ENCODE assay signal across 11 cellular contexts in the genomic region with DNA sequence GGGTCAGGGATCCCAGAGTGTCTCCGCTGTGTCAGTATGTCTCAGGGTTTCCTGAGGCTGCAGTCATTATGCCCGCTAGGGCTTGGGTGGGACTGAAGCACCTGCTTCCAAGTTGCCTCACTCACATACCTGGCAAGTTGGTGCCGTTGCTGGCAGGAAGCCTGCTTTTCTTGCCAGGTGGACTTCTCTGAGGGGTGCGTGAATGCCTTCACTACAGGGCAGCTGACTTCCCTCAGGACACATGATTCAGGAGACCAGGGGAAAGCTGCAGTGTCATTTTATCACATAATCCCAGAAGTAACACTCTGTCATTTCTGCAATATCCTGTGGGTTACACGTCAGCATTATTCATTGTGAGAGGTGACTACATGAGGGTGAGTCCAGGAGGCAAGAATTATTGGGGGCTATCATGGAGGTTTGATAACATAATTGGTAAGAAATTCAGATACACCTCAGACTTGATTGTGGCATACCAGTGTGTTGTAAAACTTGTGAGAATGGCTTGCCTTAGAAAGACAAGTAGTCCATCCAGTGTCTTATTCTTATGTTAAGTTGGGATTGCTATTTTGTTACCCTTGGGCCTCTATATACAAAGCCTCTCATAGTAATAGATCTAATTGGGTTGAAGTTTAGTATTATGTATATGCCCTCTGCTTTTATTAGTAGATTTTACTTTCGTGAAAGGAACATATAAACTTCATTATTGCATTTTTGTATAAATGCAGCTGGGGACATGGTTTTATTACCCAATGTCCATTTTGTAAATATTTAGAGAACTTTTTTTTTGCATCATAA. TPM values are rescaled to one million over a fixed set of nuclear protein-coding genes. Genes with fewer than 3 reads are reported as not detected.
DNase-seq lines count a peak whose midpoint lies in the region; ATAC-seq and TF ChIP-seq lines count a peak whose summit lies in the region.
"Had no signal": no experiment of that assay in that cellular context is flagged by ENCODE, and none has a peak within 500 bp of the region (broad histone marks: within the 10 kb centered on the region; RNA-seq: fewer than 3 reads in every experiment).

No MANE protein-coding gene starts in this region.

- ATAC-seq in stimulated activated effector memory CD8-positive, alpha-beta T cell treated with anti-CD3 and anti-CD28 coated beads, Interleukin-12 subunit alpha, Interleukin-12 subunit beta, amount 100 ng/mL, for 72 hours: peak; percentile 92
- ATAC-seq in GM21423 (IDR thresholded peaks at IDR 0.05; ENCODE audit: unreplicated experiment): no peak

- no peaks in the 10 kb centered on the region for H3K9me3 ChIP-seq in endodermal cell (ENCODE audit: control insufficient read depth, low read length)

- no peak for TF ChIP-seq CTCF in endodermal cell (conservative IDR thresholded peaks at IDR 0.05)

- H3K9me3 Mint-ChIP-seq in endodermal cell: no peaks in the 10 kb centered on the region
- H3K9me3 Mint-ChIP-seq in stimulated activated effector memory CD8-positive, alpha-beta T cell treated with anti-CD3 and anti-CD28 coated beads, Interleukin-12 subunit alpha, Interleukin-12 subunit beta, amount 100 ng/mL, for 72 hours: no peaks in the 10 kb centered on the region
- H3K9me3 Mint-ChIP-seq: activated T-helper 2 cell treated with anti-CD3 and anti-CD28 coated beads, Interferon-gamma antibody, Interleukin-2, Interleukin-4, amounts not matched to agents 10 μg/mL and 5 μg/mL and 100 μg/mL, durations not matched to agents 14 hours and 24 hours and 36 hours had no signal

- peak overlapping the region; percentile 41 for H3K27ac Mint-ChIP-seq in endodermal cell
- H3K27ac Mint-ChIP-seq in stimulated activated effector memory CD8-positive, alpha-beta T cell treated with anti-CD3 and anti-CD28 coated beads, Interleukin-12 subunit alpha, Interleukin-12 subunit beta, amount 100 ng/mL, for 72 hours: no peak overlapping the region
- H3K27ac Mint-ChIP-seq: activated T-helper 2 cell treated with anti-CD3 and anti-CD28 coated beads, Interferon-gamma antibody, Interleukin-2, Interleukin-4, amounts not matched to agents 10 μg/mL and 5 μg/mL and 100 μg/mL, durations not matched to agents 14 hours and 24 hours and 36 hours had no signal

- H3K27ac ChIP-seq in endodermal cell (ENCODE audit: low read depth, low read length): no peak overlapping the region
- H3K27ac ChIP-seq: coronary artery had no signal

- no peak overlapping the region for H3K4me3 ChIP-seq in endodermal cell (ENCODE audit: low read length)
- H3K4me3 ChIP-seq: coronary artery had no signal

- no peaks in the 10 kb centered on the region for H3K27me3 Mint-ChIP-seq in endodermal cell (ENCODE audit: insufficient read depth)

- peaks cover 6% of the 10 kb centered on the region for H3K36me3 ChIP-seq in endodermal cell (ENCODE audit: control insufficient read depth, insufficient read depth, low read length)

- H3K4me1 ChIP-seq in endodermal cell (ENCODE audit: control insufficient read depth, insufficient read depth, low read length): no peaks in the 10 kb centered on the region

- WGBS in endodermal cell (ENCODE audit: insufficient coverage in 1 of 2, insufficient read length in 1 of 2), 2 experiments: 81 to 100% methylated on average over 3 to 6 of the region's 6 CpGs

- H3K9ac ChIP-seq in endodermal cell (ENCODE audit: extremely low read depth, low read length, poor library complexity, severe bottlenecking): no peak overlapping the region

- H3K4me1 Mint-ChIP-seq in endodermal cell: peaks cover 3% of the 10 kb centered on the region
- peaks cover 19% of the 10 kb centered on the region for H3K4me1 Mint-ChIP-seq in stimulated activated effector memory CD8-positive, alpha-beta T cell treated with anti-CD3 and anti-CD28 coated beads, Interleukin-12 subunit alpha, Interleukin-12 subunit beta, amount 100 ng/mL, for 72 hours

- no peak overlapping the region for H3K4me3 Mint-ChIP-seq in endodermal cell
- no peak overlapping the region for H3K4me3 Mint-ChIP-seq in stimulated activated effector memory CD8-positive, alpha-beta T cell treated with anti-CD3 and anti-CD28 coated beads, Interleukin-12 subunit alpha, Interleukin-12 subunit beta, amount 100 ng/mL, for 72 hours

- no peaks in the 10 kb centered on the region for H3K27me3 ChIP-seq in endodermal cell (ENCODE audit: control insufficient read depth, insufficient read depth, low read length, poor library complexity, severe bottlenecking)

- DNase-seq in SIG-M5 treated with dmso at 0.1 percent for 504 hours (lab: John Stamatoyannopoulos, UW; ENCODE audit: unreplicated experiment) (peak; percentile 6), SIG-M5 (lab: John Stamatoyannopoulos, UW) (no peak), NCI-H460 (ENCODE audit: extremely low read depth, low read depth) (peak; percentile 20), endodermal cell (peak; percentile 65), SHP77 (lab: John Stamatoyannopoulos, UW) (no peak), activated gamma-delta T cell (lab: John Stamatoyannopoulos, UW) (no peak)
- DNase-seq in stimulated activated effector memory CD8-positive, alpha-beta T cell treated with anti-CD3 and anti-CD28 coated beads, Interleukin-12 subunit alpha, Interleukin-12 subunit beta, amount 100 ng/mL, for 72 hours (ENCODE audit: low spot score in 2 of 2): peak in 1 of 2 donors; percentile 48
- DNase-seq: hypothalamus had no signal

- H3K36me3 Mint-ChIP-seq in endodermal cell (ENCODE audit: low read depth): peaks cover 20% of the 10 kb centered on the region
- H3K36me3 Mint-ChIP-seq in stimulated activated effector memory CD8-positive, alpha-beta T cell treated with anti-CD3 and anti-CD28 coated beads, Interleukin-12 subunit alpha, Interleukin-12 subunit beta, amount 100 ng/mL, for 72 hours: no peaks in the 10 kb centered on the region

RNA-seq across cellular contexts. Expression of a gene that starts 44.1 kb away (rescaled TPM):
- total RNA-seq in NCI-H460 (2014; rRNA removed; shearing (Covaris generic)): 25.1 and 25.9 TPM in 2 replicates
- 24.9 and 26.4 TPM in 2 replicates for polyA plus RNA-seq in NCI-H460 (2014; cell fraction: nucleus; rRNA removed)
- total RNA-seq in endodermal cell: 10 to 100 TPM; 70.5 to 75.3 TPM
- polyA plus RNA-seq in endodermal cell (2013, experiment 1 of 2): 43.2 TPM
- 35.7 TPM for polyA plus RNA-seq in endodermal cell (2013, experiment 2 of 2)

Comparison
In these comparisons a context has a peak if more than half of its experiments do, and no peak if none do; other contexts are left out.
1. DNase-seq: peak in SIG-M5 treated with dmso at 0.1 percent for 504 hours (single experiment), NCI-H460 (single experiment) and endodermal cell (single experiment); none in SIG-M5 (single experiment), SHP77 (0 of 2) and activated gamma-delta T cell (single experiment).